ENCODE assay signal across 1 cellular context in the genomic region with DNA sequence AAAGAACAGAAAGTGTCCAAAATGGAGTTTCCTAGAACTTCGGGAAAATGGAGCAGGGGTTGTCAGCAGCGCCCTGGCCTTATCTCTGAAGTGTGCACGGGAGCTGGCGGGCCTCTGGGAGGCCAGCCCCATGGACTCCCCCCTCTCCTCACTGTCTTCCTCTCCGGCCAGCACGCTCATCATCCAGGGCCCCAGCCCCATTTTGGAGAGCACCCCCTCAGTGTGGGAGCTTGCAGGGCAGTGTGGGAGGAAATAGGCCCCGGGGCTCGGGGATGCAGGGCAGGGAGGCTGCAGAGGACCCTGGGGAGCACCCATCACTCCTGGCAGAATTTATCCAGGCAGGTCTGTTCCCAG.
TF ChIP-seq lines count a peak whose summit lies in the region.

No MANE protein-coding gene starts in this region.

TF ChIP-seq in IMR-90, 13 proteins besides CTCF, POLR2A, EP300 and RAD21:
- TF ChIP-seq RCOR1 (IDR thresholded peaks at IDR 0.05; ENCODE audit: insufficient replicate concordance, low read length) (no peak), MAFK (IDR thresholded peaks at IDR 0.05; ENCODE audit: low read depth, low read length) (no peak)
